26 cellular contexts compared by ENCODE assay signal in the genomic region with DNA sequence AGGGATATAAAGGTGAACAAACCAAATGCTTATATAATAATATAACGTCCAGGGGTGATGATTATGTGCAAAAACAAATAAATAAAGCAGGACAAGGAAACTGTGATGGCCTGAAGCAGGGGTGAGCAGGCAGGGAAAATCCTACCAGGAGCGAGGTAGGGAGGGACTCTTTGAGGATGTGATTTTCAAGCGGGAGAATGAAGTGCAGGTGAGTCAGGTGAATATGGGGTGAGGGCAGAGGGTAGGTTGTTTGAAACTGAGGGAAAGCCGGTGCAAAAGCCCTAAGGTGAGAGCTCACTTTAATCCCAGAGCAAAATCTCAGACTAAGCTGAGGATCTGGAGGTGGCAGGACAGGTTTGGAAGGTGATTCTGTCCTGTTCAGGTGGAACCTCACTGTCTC. TPM values are rescaled to one million over a fixed set of nuclear protein-coding genes. Genes with fewer than 3 reads are reported as not detected.
DNase-seq lines count a peak whose midpoint lies in the region; ATAC-seq and TF ChIP-seq lines count a peak whose summit lies in the region.
"Had no signal": no experiment of that assay in that cellular context is flagged by ENCODE, and none has a peak within 500 bp of the region (broad histone marks: within the 10 kb centered on the region; RNA-seq: fewer than 3 reads in every experiment).

No MANE protein-coding gene starts in this region.

- peaks cover 8% of the 10 kb centered on the region for H3K27me3 Mint-ChIP-seq in neural progenitor cell (ENCODE audit: insufficient read depth, low read depth)

- H3K9me3 ChIP-seq in PC-3 (ENCODE audit: low read length) = no peaks in the 10 kb centered on the region
- H3K9me3 ChIP-seq in neural progenitor cell (ENCODE audit: low read depth) = no peaks in the 10 kb centered on the region
- H3K9me3 ChIP-seq in upper lobe of left lung = no peaks in the 10 kb centered on the region
- H3K9me3 ChIP-seq: BE2C, MG63 had no signal

- H3K9me2 ChIP-seq in PC-3 (replicated peaks; ENCODE audit: low read length) = no peaks in the 10 kb centered on the region

- peaks cover 4% of the 10 kb centered on the region for H3K9me3 Mint-ChIP-seq in neural progenitor cell
- H3K9me3 Mint-ChIP-seq: CD8-positive, alpha-beta memory T cell had no signal

- H3K4me1 ChIP-seq in PC-3 (ENCODE audit: insufficient read depth, low read length) (peaks cover 18% of the 10 kb centered on the region), neural progenitor cell (no peaks in the 10 kb centered on the region), upper lobe of left lung (no peaks in the 10 kb centered on the region)
- H3K4me1 ChIP-seq: BE2C had no signal

- H3K36me3 ChIP-seq in PC-3 (ENCODE audit: low read depth, low read length) = no peaks in the 10 kb centered on the region
- H3K36me3 ChIP-seq in neural progenitor cell = no peaks in the 10 kb centered on the region
- H3K36me3 ChIP-seq in upper lobe of left lung = no peaks in the 10 kb centered on the region
- H3K36me3 ChIP-seq: BE2C, MG63 had no signal

- no peak overlapping the region for H3K27ac Mint-ChIP-seq in neural progenitor cell
- H3K27ac Mint-ChIP-seq: CD14-positive monocyte; CD8-positive, alpha-beta memory T cell had no signal

- BruUV-seq in PC-3 (replicated peaks; lab: Mats Ljungman, UMichigan) = no TSS peak

- no peaks in the 10 kb centered on the region for H4K20me1 ChIP-seq in PC-3 (ENCODE audit: low read length)
- H4K20me1 ChIP-seq in neural progenitor cell (ENCODE audit: low read depth) = no peaks in the 10 kb centered on the region

- H3K9ac ChIP-seq in PC-3 (ENCODE audit: low read length) (no peak overlapping the region), neural progenitor cell (no peak overlapping the region)

- no peak for TF ChIP-seq CTCF in PC-3 (conservative IDR thresholded peaks at IDR 0.05; ENCODE audit: low read depth, low read length)
- TF ChIP-seq CTCF in epithelial cell of esophagus (IDR thresholded peaks at IDR 0.05; ENCODE audit: insufficient read depth, low read depth, low read length, missing control alignments) = no peak
- no peak for TF ChIP-seq CTCF in neural progenitor cell (IDR thresholded peaks at IDR 0.05)
- TF ChIP-seq CTCF in upper lobe of left lung (IDR thresholded peaks at IDR 0.05) = no peak

- no peaks in the 10 kb centered on the region for H3K36me3 Mint-ChIP-seq in neural progenitor cell
- H3K36me3 Mint-ChIP-seq: CD14-positive monocyte; CD8-positive, alpha-beta memory T cell had no signal

- POLR2A ChIA-PET in PC-3 (lab: Charles Lee; ENCODE audit: unreplicated experiment) = no interaction called here

- H3K4me1 Mint-ChIP-seq in neural progenitor cell = peaks cover 8% of the 10 kb centered on the region
- H3K4me1 Mint-ChIP-seq: CD14-positive monocyte; CD8-positive, alpha-beta memory T cell had no signal

- no peak overlapping the region for H3K4me3 Mint-ChIP-seq in neural progenitor cell
- H3K4me3 Mint-ChIP-seq: CD14-positive monocyte; CD8-positive, alpha-beta memory T cell had no signal

- intact Hi-C loops in PC-3 (cut with micrococcal nuclease) = no loop called here

- peak; percentile 10 for DNase-seq in activated CD8-positive, alpha-beta memory T cell treated with anti-CD3 and anti-CD28 coated beads, Interleukin-2, amount 50 U/mL, for 48 hours
- DNase-seq in activated CD8-positive, alpha-beta memory T cell treated with anti-CD3 and anti-CD28 coated beads, Interleukin-2, amount 50 U/mL, for 4 hours = no peak
- no peak for DNase-seq in PC-3
- DNase-seq in epithelial cell of esophagus (ENCODE audit: low read depth) = peak; percentile 58
- DNase-seq in mesenteric fat pad (ENCODE audit: low spot score) = peak; percentile 6
- no peak for DNase-seq in neural progenitor cell (ENCODE audit: low spot score)
- DNase-seq in upper lobe of left lung = no peak
- DNase-seq: 8988T; ACHN; BE2C; CD8-positive, alpha-beta memory T cell; DMS 273 treated with DMSO at 0.1 percent for 48 hours; DMS79 treated with DMSO at 0.1 percent for 48 hours; GF-D8; IMR-90; KG1; MG63; NCI-H1105 treated with DMSO at 0.1 percent for 48 hours; NCI-H2029; NCI-H446; NCI-H524 treated with DMSO at 0.1 percent for 48 hours; NCI-H774; RPMI8226; SHP77 had no signal

- CTCF ChIA-PET in PC-3 (lab: Charles Lee) = no interaction called here

- no peak overlapping the region for H3K4me3 ChIP-seq in PC-3 (ENCODE audit: low read length)
- H3K4me3 ChIP-seq in epithelial cell of esophagus (ENCODE audit: low read length) = no peak overlapping the region
- no peak overlapping the region for H3K4me3 ChIP-seq in neural progenitor cell
- no peak overlapping the region for H3K4me3 ChIP-seq in upper lobe of left lung
- H3K4me3 ChIP-seq: MG63 had no signal

- H3K4me2 ChIP-seq in PC-3 (ENCODE audit: low read length) (no peak overlapping the region), neural progenitor cell (no peak overlapping the region)

- TF ChIP-seq EP300 in upper lobe of left lung (IDR thresholded peaks at IDR 0.05) = no peak

- H3K27ac ChIP-seq in PC-3 (ENCODE audit: low read length) (no peak overlapping the region), neural progenitor cell (no peak overlapping the region), upper lobe of left lung (no peak overlapping the region)

- no peak for TF ChIP-seq POLR2A in upper lobe of left lung (IDR thresholded peaks at IDR 0.05)

- no peaks in the 10 kb centered on the region for H3F3A ChIP-seq in PC-3 (ENCODE audit: low read length, unreplicated experiment)
- no peaks in the 10 kb centered on the region for H3F3A ChIP-seq in neural progenitor cell (ENCODE audit: low read depth)

- H3K79me2 ChIP-seq in PC-3 (ENCODE audit: low read length) = no peaks in the 10 kb centered on the region
- H3K79me2 ChIP-seq in neural progenitor cell (ENCODE audit: low read depth) = no peaks in the 10 kb centered on the region

- H2AFZ ChIP-seq in PC-3 (ENCODE audit: low read length) (peak overlapping the region; percentile 37), neural progenitor cell (replicated peaks) (no peak overlapping the region)

- ATAC-seq in PC-3 (no peak), upper lobe of left lung (ENCODE audit: low FRiP score in 2 of 2) (no peak)
- ATAC-seq: HCT116 had no signal

- H3K27me3 ChIP-seq in PC-3 (ENCODE audit: low read length) = peaks cover 13% of the 10 kb centered on the region; the same call in 1 of the 2 replicates
- H3K27me3 ChIP-seq in neural progenitor cell = no peaks in the 10 kb centered on the region
- no peaks in the 10 kb centered on the region for H3K27me3 ChIP-seq in upper lobe of left lung
- H3K27me3 ChIP-seq: BE2C, MG63 had no signal

- WGBS in upper lobe of left lung, 2 donors = 49 to 66% methylated on average over 4 of the region's 4 CpGs

RNA-seq across cellular contexts. Expression of gene CYP26B1, which starts 40.7 kb away (rescaled TPM):
- total RNA-seq in PC-3 (2014; rRNA removed) (1.6 and 3.9 TPM in 2 replicates), mesenteric fat pad (41.9 TPM), neural progenitor cell (ENCODE audit: low replicate concordance) (0.21 and 1.2 TPM in 2 replicates), upper lobe of left lung (1 to 10 TPM in 4 of 6 donors, under 1 TPM in 1, not detected in 1; 0.89 to 4.8 (median 4.5) TPM)
- total RNA-seq: CD8-positive, alpha-beta memory T cell; IMR-90 had no signal

Comparison
In these comparisons a context has a peak if more than half of its experiments do, and no peak if none do; other contexts are left out.
1. DNase-seq: peak in activated CD8-positive, alpha-beta memory T cell treated with anti-CD3 and anti-CD28 coated beads, Interleukin-2, amount 50 U/mL, for 48 hours (single experiment), epithelial cell of esophagus (single experiment) and mesenteric fat pad (single experiment); none in activated CD8-positive, alpha-beta memory T cell treated with anti-CD3 and anti-CD28 coated beads, Interleukin-2, amount 50 U/mL, for 4 hours (single experiment), PC-3 (single experiment), neural progenitor cell (single experiment) and upper lobe of left lung (0 of 2).